In genomic region chr3:111739241-111739952, GRCh38 we compare ENCODE assay signal across 10 cellular contexts.
DNase-seq lines count a peak whose midpoint lies in the region; ATAC-seq and TF ChIP-seq lines count a peak whose summit lies in the region.
"Had no signal": no experiment of that assay in that cellular context is flagged by ENCODE, and none has a peak within 500 bp of the region (broad histone marks: within the 10 kb centered on the region; RNA-seq: fewer than 3 reads in every experiment).

No MANE protein-coding gene starts in this region.

- H3K4me3 ChIP-seq in osteoblast (ENCODE audit: insufficient read depth, low read length) = no peak overlapping the region
- no peak overlapping the region for H3K4me3 ChIP-seq in naive thymus-derived CD4-positive, alpha-beta T cell (ENCODE audit: low read length)

- DNase-seq in NCI-H2029 treated with DMSO at 0.1 percent for 48 hours (lab: John Stamatoyannopoulos, UW) = peak; percentile 72
- no peak for DNase-seq in osteoblast (ENCODE audit: insufficient read length, low spot score, missing footprints)
- no peak for DNase-seq in NCI-H2107 treated with DMSO at 0.1 percent for 48 hours (lab: John Stamatoyannopoulos, UW; ENCODE audit: unreplicated experiment)
- DNase-seq in effector CD4-positive, alpha-beta T cell = no peak
- DNase-seq in naive thymus-derived CD4-positive, alpha-beta T cell = no peak
- DNase-seq: stimulated activated CD4-positive, alpha-beta T cell treated with anti-CD3 and anti-CD28 coated beads, Interleukin-2, amount 100 ng/mL, for 48 hours had no signal

- H3K4me3 Mint-ChIP-seq in naive thymus-derived CD4-positive, alpha-beta T cell = no peak overlapping the region

- H3K27me3 Mint-ChIP-seq in naive thymus-derived CD4-positive, alpha-beta T cell = no peaks in the 10 kb centered on the region

- TF ChIP-seq CTCF in C4-2B (conservative IDR thresholded peaks at IDR 0.05) (no peak), osteoblast (IDR thresholded peaks at IDR 0.05; ENCODE audit: extremely low read depth, low read depth, low read length) (no peak)

- H3K79me2 ChIP-seq in osteoblast (ENCODE audit: insufficient read depth, low read length) = no peaks in the 10 kb centered on the region

- H3K4me2 ChIP-seq in osteoblast (ENCODE audit: insufficient read depth, low read length) = peak overlapping the region; percentile 50

- no peak overlapping the region for H3K27ac Mint-ChIP-seq in naive thymus-derived CD4-positive, alpha-beta T cell

- CTCF ChIA-PET in naive thymus-derived CD4-positive, alpha-beta T cell (lab: Charles Lee) = interaction anchor here (0.7 kb wide), 1 partner anchor 228 kb away, joined by 4 read pairs; no protein-coding TSS in a partner anchor

- H3K9me3 ChIP-seq in osteoblast (ENCODE audit: low read depth, low read length) = no peaks in the 10 kb centered on the region
- H3K9me3 ChIP-seq in naive thymus-derived CD4-positive, alpha-beta T cell (ENCODE audit: control insufficient read depth in 2 of 3, low read length in 3 of 3) = no peaks in the 10 kb centered on the region

- peak; percentile 94 for ATAC-seq in esophagus mucosa
- no peak for ATAC-seq in HG02870 (IDR thresholded peaks at IDR 0.05; ENCODE audit: unreplicated experiment)
- ATAC-seq in naive thymus-derived CD4-positive, alpha-beta T cell = no peak

- intact Hi-C loops in naive thymus-derived CD4-positive, alpha-beta T cell (cut with micrococcal nuclease) = no loop called here

- H3K27me3 ChIP-seq in osteoblast (ENCODE audit: insufficient read depth, low read length) = no peaks in the 10 kb centered on the region
- H3K27me3 ChIP-seq in naive thymus-derived CD4-positive, alpha-beta T cell (ENCODE audit: control insufficient read depth in 2 of 2, insufficient read depth in 2 of 2, low read length in 2 of 2) = no peaks in the 10 kb centered on the region

- H3K9me3 Mint-ChIP-seq in naive thymus-derived CD4-positive, alpha-beta T cell = peaks cover 0 to 5% (median 0%) of the 10 kb centered on the region in 11 donors

- H3K36me3 ChIP-seq in osteoblast (ENCODE audit: insufficient read depth, low read length) = no peaks in the 10 kb centered on the region
- H3K36me3 ChIP-seq in naive thymus-derived CD4-positive, alpha-beta T cell (ENCODE audit: control insufficient read depth in 2 of 3, insufficient read depth in 3 of 3, low read length in 3 of 3) = no peaks in the 10 kb centered on the region

- no peaks in the 10 kb centered on the region for H4K20me1 ChIP-seq in osteoblast (ENCODE audit: insufficient read depth, low read length)

- peaks cover 56% of the 10 kb centered on the region for H3K4me1 ChIP-seq in osteoblast (ENCODE audit: insufficient read depth, low read length)
- H3K4me1 ChIP-seq in naive thymus-derived CD4-positive, alpha-beta T cell (ENCODE audit: control insufficient read depth in 2 of 2, insufficient read depth in 2 of 2, low read length in 2 of 2) = no peaks in the 10 kb centered on the region

- peak overlapping the region; percentile 10; the same call in 1 of the 2 replicates for H3K27ac ChIP-seq in C4-2B
- peak overlapping the region; percentile 84 for H3K27ac ChIP-seq in osteoblast (ENCODE audit: low read depth, low read length)
- no peak overlapping the region for H3K27ac ChIP-seq in naive thymus-derived CD4-positive, alpha-beta T cell (ENCODE audit: low read depth, low read length)
- H3K27ac ChIP-seq: HL-60 had no signal

- POLR2A ChIA-PET in naive thymus-derived CD4-positive, alpha-beta T cell (lab: Charles Lee) = no interaction called here

- peak overlapping the region; percentile 48 for H2AFZ ChIP-seq in osteoblast (ENCODE audit: low read length)

- peaks cover 0 to 23% (median 0%) of the 10 kb centered on the region in 7 donors for H3K4me1 Mint-ChIP-seq in naive thymus-derived CD4-positive, alpha-beta T cell

- H3K36me3 Mint-ChIP-seq in naive thymus-derived CD4-positive, alpha-beta T cell = peaks cover 0 to 25% (median 8%) of the 10 kb centered on the region in 5 donors
